8 cellular contexts compared by ENCODE assay signal in genomic region chr13:113153810-113154748, GRCh38. TPM values are rescaled to one million over a fixed set of nuclear protein-coding genes. Genes with fewer than 3 reads are reported as not detected.
A peak's percentile ranks its signal among the peaks of the same experiment; 100 is the strongest.
DNase-seq lines count a peak whose midpoint lies in the region; ATAC-seq, FAIRE-seq and TF ChIP-seq lines count a peak whose summit lies in the region.

No MANE protein-coding gene starts in this region.

- H2AFZ ChIP-seq in HepG2 (ENCODE audit: low read length), result no peak overlapping the region

- TF ChIP-seq RAD21 in HepG2 (CRISPR knock-in tag; IDR thresholded peaks at IDR 0.05), result no peak

- peaks cover 32% of the 10 kb centered on the region for H3K79me2 ChIP-seq in HepG2 (ENCODE audit: insufficient read depth, low read length)

- intact Hi-C loops in HepG2 (cut with micrococcal nuclease; ENCODE audit: unreplicated experiment), result no loop called here

- in situ Hi-C loops in HepG2 (cut with HindIII; ENCODE audit: extremely low pct_ligation_motif_present, low pct_unique_long_range_greater_than_20kb), result no loop called here

- FAIRE-seq in HepG2 (lab: Jason Lieb, UNC), result no peak

- DNase-seq in HFFc6, result peak; percentile 28
- peak; percentile 31 for DNase-seq in NCI-H2196 (lab: John Stamatoyannopoulos, UW; ENCODE audit: unreplicated experiment)
- peak; percentile 53 to 57 for DNase-seq in activated CD4-positive, alpha-beta T cell treated with anti-CD3 and anti-CD28 coated beads, Interleukin-2, amount 50 U/mL, for 48 hours
- peak; percentile 79 for DNase-seq in dermis blood vessel endothelial cell
- peak; percentile 49 for DNase-seq in HepG2 (ENCODE audit: low spot score)
- peak; percentile 71 for DNase-seq in stimulated activated CD4-positive, alpha-beta T cell treated with anti-CD3 and anti-CD28 coated beads, Interleukin-4, amount 100 ng/mL, for 1 hour

- peaks cover 17% of the 10 kb centered on the region for H3K4me1 ChIP-seq in ES-I3 (ENCODE audit: insufficient read depth, low read length)
- peaks cover 92% of the 10 kb centered on the region for H3K4me1 ChIP-seq in HepG2 (ENCODE audit: insufficient read depth, low read length)

- BruUV-seq in HepG2 (replicated peaks; lab: Mats Ljungman, UMichigan), result TSS peak; percentile 71

- TF ChIP-seq CTCF in HFFc6 (IDR thresholded peaks at IDR 0.05) (no peak), HepG2 (CRISPR knock-in tag; IDR thresholded peaks at IDR 0.05) (no peak)

- peak in 1 of 2 experiments; percentile 88; a peak in 2 of 4 replicates for TF ChIP-seq POLR2A in HepG2 (IDR thresholded peaks at IDR 0.05; ENCODE audit: insufficient read depth in 1 of 2, low read depth in 2 of 2, low read length in 2 of 2)

- no peaks in the 10 kb centered on the region for H3K36me3 ChIP-seq in ES-I3 (ENCODE audit: insufficient read depth, low read length)
- peaks cover 0 to 2% of the 10 kb centered on the region in 2 experiments; a peak in 2 of 5 replicates for H3K36me3 ChIP-seq in HepG2 (replicated peaks in 1 of 2; ENCODE audit: control insufficient read depth in 1 of 2, insufficient read depth in 2 of 2, low read length in 2 of 2)

- H3K27ac Mint-ChIP-seq in HFFc6, result peak overlapping the region; percentile 66

- 13% methylated on average over 31 of the region's 76 CpGs for WGBS in HepG2 (ENCODE audit: low lambda C conversion rate)

- peak; percentile 30; the same call in 2 of the 3 replicates for ATAC-seq in HepG2
- no peak for ATAC-seq in HG02840 (IDR thresholded peaks at IDR 0.05; ENCODE audit: low FRiP score, unreplicated experiment)

- no peaks in the 10 kb centered on the region for H4K20me1 ChIP-seq in HepG2 (ENCODE audit: insufficient read depth, low read length)

- H3K36me3 Mint-ChIP-seq in HFFc6 (ENCODE audit: low read depth), result peaks cover 9% of the 10 kb centered on the region

- H3K9ac ChIP-seq in ES-I3 (ENCODE audit: low read depth, low read length) (peak overlapping the region; percentile 55), HepG2 (ENCODE audit: insufficient read depth, low read depth, low read length) (peak overlapping the region; percentile 93)

- no peaks in the 10 kb centered on the region; the same call in 1 of the 2 replicates for H3K9me3 Mint-ChIP-seq in HFFc6

- H3K4me2 ChIP-seq in HepG2 (ENCODE audit: low read depth, low read length), result peak overlapping the region; percentile 88

- CTCF ChIA-PET in HepG2 (lab: Yijun Ruan, JAX; ENCODE audit: low intra/inter-chr PET ratio, low total read pairs), result no interaction called here

- peak overlapping the region; percentile 69 to 81 (median 76) for H3K4me3 ChIP-seq in HepG2 (replicated peaks in 1 of 3; ENCODE audit: insufficient read depth in 1 of 3, low read depth in 2 of 3, low read length in 3 of 3)

- H3K27ac ChIP-seq in HepG2 (ENCODE audit: extremely low read length, insufficient read depth, low read length), result peak overlapping the region; percentile 92

- TF ChIP-seq EP300 in HepG2 (IDR thresholded peaks at IDR 0.05; ENCODE audit: low read depth in 2 of 2, low read length in 2 of 2) (no peak), HepG2 (CRISPR knock-in tag; IDR thresholded peaks at IDR 0.05; ENCODE audit: borderline replicate concordance) (no peak)

- H3K9me3 ChIP-seq in ES-I3 (ENCODE audit: control insufficient read depth, insufficient read depth, low read length) (no peaks in the 10 kb centered on the region), HepG2 (ENCODE audit: low read length) (0 out of 2 replicates have a peak, but pooled peaks cover 5% of the 10 kb centered on the region)

- no peaks in the 10 kb centered on the region for H3K27me3 ChIP-seq in HepG2 (ENCODE audit: control insufficient read depth in 1 of 2, insufficient read depth in 2 of 2, low read length in 2 of 2)

- peaks cover 27% of the 10 kb centered on the region for H3K4me1 Mint-ChIP-seq in HFFc6 (ENCODE audit: low read depth)

- H3K27me3 Mint-ChIP-seq in HFFc6 (ENCODE audit: insufficient read depth), result peaks cover 7% of the 10 kb centered on the region

- POLR2A ChIA-PET in HepG2 (lab: Yijun Ruan, JAX), result interaction anchor here (0.8 to 2.1 kb wide), 4 partner anchors 27 to 55 kb away, joined by 3 to 18 read pairs (median 10); partner anchors contain the start of genes CUL4A, F10 and PCID2

- H3K4me3 Mint-ChIP-seq in HFFc6, result peak overlapping the region; percentile 79

RNA-seq across cellular contexts. Expression of gene PROZ, which starts 4.4 kb away (rescaled TPM):
- total RNA-seq in HFFc6 (2021; fragmentation: NEBNext Ultra II Directional; extraction: Animal tissue kit (Norgen Biotek cat#: 25700)), result not detected
- total RNA-seq in dermis blood vessel endothelial cell, result 0.17 TPM in 1 of 2 replicates, not detected in the other
- total RNA-seq in HepG2 (2016; rRNA removed; fragmentation: Illumina TruSeq; extraction: Trizol), result 2.1 and 5.6 TPM in 2 replicates
- total RNA-seq in HepG2 (2016; cell fraction: cytosol; rRNA removed; fragmentation: Illumina TruSeq; extraction: Trizol; ENCODE audit: low read depth), result 0.20 and 0.35 TPM in 2 replicates
- 1.9 and 5.3 TPM in 2 replicates for total RNA-seq in HepG2 (2016; cell fraction: insoluble cytoplasmic fraction; rRNA removed; fragmentation: Illumina TruSeq; extraction: Trizol)
- total RNA-seq in HepG2 (2016; cell fraction: membrane; rRNA removed; fragmentation: Illumina TruSeq; extraction: Trizol), result 0.62 and 0.93 TPM in 2 replicates
- 3.0 and 4.0 TPM in 2 replicates for total RNA-seq in HepG2 (2016; cell fraction: nucleus; rRNA removed; fragmentation: Illumina TruSeq; extraction: Trizol)
- 22.5 and 26.1 TPM in 2 replicates for polyA plus RNA-seq in HepG2 (2011; rRNA removed)
- polyA plus RNA-seq in HepG2 (2011; cell fraction: cytosol; rRNA removed), result 14.4 and 16.0 TPM in 2 replicates
- 45.5 and 49.7 TPM in 2 replicates for polyA plus RNA-seq in HepG2 (2011; cell fraction: nucleus; rRNA removed)
- 12.7 and 14.1 TPM in 2 replicates for polyA plus RNA-seq in HepG2 (2012)
- polyA plus RNA-seq in HepG2 (2016; cell fraction: cytosol; fragmentation: Illumina TruSeq; extraction: Trizol; ENCODE audit: low read depth), result 0.23 and 0.67 TPM in 2 replicates
- 1.6 and 2.1 TPM in 2 replicates for polyA plus RNA-seq in HepG2 (2016; cell fraction: insoluble cytoplasmic fraction; fragmentation: Illumina TruSeq; extraction: Trizol; ENCODE audit: low read depth)
- 0.70 and 0.93 TPM in 2 replicates for polyA plus RNA-seq in HepG2 (2016; cell fraction: membrane; fragmentation: Illumina TruSeq; extraction: Trizol; ENCODE audit: low read depth)
- polyA plus RNA-seq in HepG2 (2016; cell fraction: nucleus; fragmentation: Illumina TruSeq; extraction: Trizol; ENCODE audit: insufficient read depth, low read depth), result 10.7 and 11.6 TPM in 2 replicates
- 5.4 TPM in 1 of 2 replicates, not detected in the other for polyA minus RNA-seq in HepG2 (2011; rRNA and poly(A)+ RNA removed; ENCODE audit: low replicate concordance)
- polyA minus RNA-seq in HepG2 (2011; cell fraction: cytosol; rRNA and poly(A)+ RNA removed), result 4.9 and 8.4 TPM in 2 replicates
- 3.1 and 4.4 TPM in 2 replicates for polyA minus RNA-seq in HepG2 (2011; cell fraction: nucleus; rRNA and poly(A)+ RNA removed)

RNA-seq across cellular contexts. Expression of gene F10, which starts 31.5 kb away (rescaled TPM):
- 10 to 100 TPM; 10.2 to 21.3 (median 10.8) TPM for total RNA-seq in HFFc6 (2021; fragmentation: NEBNext Ultra II Directional; extraction: Animal tissue kit (Norgen Biotek cat#: 25700))
- total RNA-seq in dermis blood vessel endothelial cell (not detected in 2 replicates), HepG2 (2016; rRNA removed; fragmentation: Illumina TruSeq; extraction: Trizol) (19.9 and 58.4 TPM in 2 replicates)
- total RNA-seq in HepG2 (2016; cell fraction: cytosol; rRNA removed; fragmentation: Illumina TruSeq; extraction: Trizol; ENCODE audit: low read depth), result 11.2 and 12.3 TPM in 2 replicates
- total RNA-seq in HepG2 (2016; cell fraction: insoluble cytoplasmic fraction; rRNA removed; fragmentation: Illumina TruSeq; extraction: Trizol), result 18.9 and 61.6 TPM in 2 replicates
- 12.7 and 13.1 TPM in 2 replicates for total RNA-seq in HepG2 (2016; cell fraction: membrane; rRNA removed; fragmentation: Illumina TruSeq; extraction: Trizol)
- 43.8 and 53.5 TPM in 2 replicates for total RNA-seq in HepG2 (2016; cell fraction: nucleus; rRNA removed; fragmentation: Illumina TruSeq; extraction: Trizol)
- 237 and 317 TPM in 2 replicates for polyA plus RNA-seq in HepG2 (2011; rRNA removed)
- 277 and 280 TPM in 2 replicates for polyA plus RNA-seq in HepG2 (2011; cell fraction: cytosol; rRNA removed)
- 231 and 240 TPM in 2 replicates for polyA plus RNA-seq in HepG2 (2011; cell fraction: nucleus; rRNA removed)
- 150 and 219 TPM in 2 replicates for polyA plus RNA-seq in HepG2 (2012)
- 11.6 and 13.0 TPM in 2 replicates for polyA plus RNA-seq in HepG2 (2016; cell fraction: cytosol; fragmentation: Illumina TruSeq; extraction: Trizol; ENCODE audit: low read depth)
- 18.4 and 19.4 TPM in 2 replicates for polyA plus RNA-seq in HepG2 (2016; cell fraction: insoluble cytoplasmic fraction; fragmentation: Illumina TruSeq; extraction: Trizol; ENCODE audit: low read depth)
- 10.3 and 10.6 TPM in 2 replicates for polyA plus RNA-seq in HepG2 (2016; cell fraction: membrane; fragmentation: Illumina TruSeq; extraction: Trizol; ENCODE audit: low read depth)
- 82.4 and 83.6 TPM in 2 replicates for polyA plus RNA-seq in HepG2 (2016; cell fraction: nucleus; fragmentation: Illumina TruSeq; extraction: Trizol; ENCODE audit: insufficient read depth, low read depth)
- polyA minus RNA-seq in HepG2 (2011; rRNA and poly(A)+ RNA removed; ENCODE audit: low replicate concordance), result 117 TPM in 1 of 2 replicates, not detected in the other
- 61.5 and 79.5 TPM in 2 replicates for polyA minus RNA-seq in HepG2 (2011; cell fraction: cytosol; rRNA and poly(A)+ RNA removed)
- 44.3 and 53.6 TPM in 2 replicates for polyA minus RNA-seq in HepG2 (2011; cell fraction: nucleus; rRNA and poly(A)+ RNA removed)

RNA-seq across cellular contexts. Expression of gene F7, which starts 48.5 kb away (rescaled TPM):
- not detected for total RNA-seq in HFFc6 (2021; fragmentation: NEBNext Ultra II Directional; extraction: Animal tissue kit (Norgen Biotek cat#: 25700))
- total RNA-seq in dermis blood vessel endothelial cell (not detected in 2 replicates), HepG2 (2016; rRNA removed; fragmentation: Illumina TruSeq; extraction: Trizol) (7.2 and 12.6 TPM in 2 replicates)
- 0.61 and 0.71 TPM in 2 replicates for total RNA-seq in HepG2 (2016; cell fraction: cytosol; rRNA removed; fragmentation: Illumina TruSeq; extraction: Trizol; ENCODE audit: low read depth)
- total RNA-seq in HepG2 (2016; cell fraction: insoluble cytoplasmic fraction; rRNA removed; fragmentation: Illumina TruSeq; extraction: Trizol), result 6.7 and 12.9 TPM in 2 replicates
- total RNA-seq in HepG2 (2016; cell fraction: membrane; rRNA removed; fragmentation: Illumina TruSeq; extraction: Trizol), result 1.9 and 2.2 TPM in 2 replicates
- total RNA-seq in HepG2 (2016; cell fraction: nucleus; rRNA removed; fragmentation: Illumina TruSeq; extraction: Trizol), result 10.3 and 10.6 TPM in 2 replicates
- polyA plus RNA-seq in HepG2 (2011; rRNA removed), result 26.5 and 39.9 TPM in 2 replicates
- 21.7 and 26.2 TPM in 2 replicates for polyA plus RNA-seq in HepG2 (2011; cell fraction: cytosol; rRNA removed)
- polyA plus RNA-seq in HepG2 (2011; cell fraction: nucleus; rRNA removed), result 105 and 121 TPM in 2 replicates
- polyA plus RNA-seq in HepG2 (2012), result 45.9 and 52.4 TPM in 2 replicates
- 0.51 and 0.52 TPM in 2 replicates for polyA plus RNA-seq in HepG2 (2016; cell fraction: cytosol; fragmentation: Illumina TruSeq; extraction: Trizol; ENCODE audit: low read depth)
- polyA plus RNA-seq in HepG2 (2016; cell fraction: insoluble cytoplasmic fraction; fragmentation: Illumina TruSeq; extraction: Trizol; ENCODE audit: low read depth), result 7.0 and 7.3 TPM in 2 replicates
- 1.1 and 1.6 TPM in 2 replicates for polyA plus RNA-seq in HepG2 (2016; cell fraction: membrane; fragmentation: Illumina TruSeq; extraction: Trizol; ENCODE audit: low read depth)
- polyA plus RNA-seq in HepG2 (2016; cell fraction: nucleus; fragmentation: Illumina TruSeq; extraction: Trizol; ENCODE audit: insufficient read depth, low read depth), result 23.6 and 26.7 TPM in 2 replicates
- polyA minus RNA-seq in HepG2 (2011; rRNA and poly(A)+ RNA removed; ENCODE audit: low replicate concordance), result 43.0 TPM in 1 of 2 replicates, not detected in the other
- 8.7 and 12.9 TPM in 2 replicates for polyA minus RNA-seq in HepG2 (2011; cell fraction: cytosol; rRNA and poly(A)+ RNA removed)
- 14.7 and 15.7 TPM in 2 replicates for polyA minus RNA-seq in HepG2 (2011; cell fraction: nucleus; rRNA and poly(A)+ RNA removed)

RNA-seq across cellular contexts. Expression of gene PCID2, which starts 54.4 kb away (rescaled TPM):
- total RNA-seq in HFFc6 (2021; fragmentation: NEBNext Ultra II Directional; extraction: Animal tissue kit (Norgen Biotek cat#: 25700)), result 10 to 100 TPM; 59.1 to 72.5 (median 68.3) TPM
- total RNA-seq in dermis blood vessel endothelial cell (64.5 and 74.5 TPM in 2 replicates), HepG2 (2016; rRNA removed; fragmentation: Illumina TruSeq; extraction: Trizol) (65.0 and 76.4 TPM in 2 replicates)
- 16.3 and 17.9 TPM in 2 replicates for total RNA-seq in HepG2 (2016; cell fraction: cytosol; rRNA removed; fragmentation: Illumina TruSeq; extraction: Trizol; ENCODE audit: low read depth)
- total RNA-seq in HepG2 (2016; cell fraction: insoluble cytoplasmic fraction; rRNA removed; fragmentation: Illumina TruSeq; extraction: Trizol), result 67.6 and 78.5 TPM in 2 replicates
- total RNA-seq in HepG2 (2016; cell fraction: membrane; rRNA removed; fragmentation: Illumina TruSeq; extraction: Trizol), result 25.4 and 26.5 TPM in 2 replicates
- 58.5 and 66.9 TPM in 2 replicates for total RNA-seq in HepG2 (2016; cell fraction: nucleus; rRNA removed; fragmentation: Illumina TruSeq; extraction: Trizol)
- 104 and 111 TPM in 2 replicates for polyA plus RNA-seq in HepG2 (2011; rRNA removed)
- polyA plus RNA-seq in HepG2 (2011; cell fraction: cytosol; rRNA removed), result 47.7 and 57.2 TPM in 2 replicates
- polyA plus RNA-seq in HepG2 (2011; cell fraction: nucleus; rRNA removed), result 185 and 190 TPM in 2 replicates
- 56.8 and 63.4 TPM in 2 replicates for polyA plus RNA-seq in HepG2 (2012)
- 9.0 and 9.1 TPM in 2 replicates for polyA plus RNA-seq in HepG2 (2016; cell fraction: cytosol; fragmentation: Illumina TruSeq; extraction: Trizol; ENCODE audit: low read depth)
- polyA plus RNA-seq in HepG2 (2016; cell fraction: insoluble cytoplasmic fraction; fragmentation: Illumina TruSeq; extraction: Trizol; ENCODE audit: low read depth), result 68.7 and 72.7 TPM in 2 replicates
- 14.2 and 15.6 TPM in 2 replicates for polyA plus RNA-seq in HepG2 (2016; cell fraction: membrane; fragmentation: Illumina TruSeq; extraction: Trizol; ENCODE audit: low read depth)
- 89.2 and 96.9 TPM in 2 replicates for polyA plus RNA-seq in HepG2 (2016; cell fraction: nucleus; fragmentation: Illumina TruSeq; extraction: Trizol; ENCODE audit: insufficient read depth, low read depth)
- polyA minus RNA-seq in HepG2 (2011; rRNA and poly(A)+ RNA removed; ENCODE audit: low replicate concordance), result 52.5 and 174 TPM in 2 replicates
- 23.5 and 34.0 TPM in 2 replicates for polyA minus RNA-seq in HepG2 (2011; cell fraction: cytosol; rRNA and poly(A)+ RNA removed)
- 161 and 207 TPM in 2 replicates for polyA minus RNA-seq in HepG2 (2011; cell fraction: nucleus; rRNA and poly(A)+ RNA removed)

RNA-seq across cellular contexts. Expression of gene CUL4A, which starts 55.3 kb away (rescaled TPM):
- 100 to 1,000 TPM in 2 of 6 experiments, 10 to 100 TPM in 4; 90.5 to 104 (median 97.0) TPM for total RNA-seq in HFFc6 (2021; fragmentation: NEBNext Ultra II Directional; extraction: Animal tissue kit (Norgen Biotek cat#: 25700))
- total RNA-seq in dermis blood vessel endothelial cell (148 and 193 TPM in 2 replicates), HepG2 (2016; rRNA removed; fragmentation: Illumina TruSeq; extraction: Trizol) (75.3 and 95.5 TPM in 2 replicates)
- total RNA-seq in HepG2 (2016; cell fraction: cytosol; rRNA removed; fragmentation: Illumina TruSeq; extraction: Trizol; ENCODE audit: low read depth), result 28.8 and 32.0 TPM in 2 replicates
- total RNA-seq in HepG2 (2016; cell fraction: insoluble cytoplasmic fraction; rRNA removed; fragmentation: Illumina TruSeq; extraction: Trizol), result 69.1 and 83.4 TPM in 2 replicates
- 51.1 and 52.1 TPM in 2 replicates for total RNA-seq in HepG2 (2016; cell fraction: membrane; rRNA removed; fragmentation: Illumina TruSeq; extraction: Trizol)
- 55.3 and 56.2 TPM in 2 replicates for total RNA-seq in HepG2 (2016; cell fraction: nucleus; rRNA removed; fragmentation: Illumina TruSeq; extraction: Trizol)
- polyA plus RNA-seq in HepG2 (2011; rRNA removed), result 51.2 and 60.8 TPM in 2 replicates
- 42.4 and 43.4 TPM in 2 replicates for polyA plus RNA-seq in HepG2 (2011; cell fraction: cytosol; rRNA removed)
- 121 and 126 TPM in 2 replicates for polyA plus RNA-seq in HepG2 (2011; cell fraction: nucleus; rRNA removed)
- polyA plus RNA-seq in HepG2 (2012), result 72.5 and 74.5 TPM in 2 replicates
- 28.6 and 31.9 TPM in 2 replicates for polyA plus RNA-seq in HepG2 (2016; cell fraction: cytosol; fragmentation: Illumina TruSeq; extraction: Trizol; ENCODE audit: low read depth)
- polyA plus RNA-seq in HepG2 (2016; cell fraction: insoluble cytoplasmic fraction; fragmentation: Illumina TruSeq; extraction: Trizol; ENCODE audit: low read depth), result 70.4 and 80.3 TPM in 2 replicates
- 28.8 and 29.9 TPM in 2 replicates for polyA plus RNA-seq in HepG2 (2016; cell fraction: membrane; fragmentation: Illumina TruSeq; extraction: Trizol; ENCODE audit: low read depth)
- 99.2 and 101 TPM in 2 replicates for polyA plus RNA-seq in HepG2 (2016; cell fraction: nucleus; fragmentation: Illumina TruSeq; extraction: Trizol; ENCODE audit: insufficient read depth, low read depth)
- polyA minus RNA-seq in HepG2 (2011; rRNA and poly(A)+ RNA removed; ENCODE audit: low replicate concordance), result 93.3 and 188 TPM in 2 replicates
- polyA minus RNA-seq in HepG2 (2011; cell fraction: cytosol; rRNA and poly(A)+ RNA removed), result 29.4 and 37.2 TPM in 2 replicates
- 74.4 and 75.7 TPM in 2 replicates for polyA minus RNA-seq in HepG2 (2011; cell fraction: nucleus; rRNA and poly(A)+ RNA removed)

Comparison
In these comparisons a context has a peak if more than half of its experiments do, and no peak if none do; other contexts are left out.
1. DNase-seq: peak in every context shown above with its lines; median percentile 79 in dermis blood vessel endothelial cell; 71 in stimulated activated CD4-positive, alpha-beta T cell treated with anti-CD3 and anti-CD28 coated beads, Interleukin-4, amount 100 ng/mL, for 1 hour; 55 in activated CD4-positive, alpha-beta T cell treated with anti-CD3 and anti-CD28 coated beads, Interleukin-2, amount 50 U/mL, for 48 hours; 49 in HepG2; 31 in NCI-H2196; 28 in HFFc6.
2. RNA of gene F10, which starts 31.5 kb away (total RNA-seq): 11.2 to 61.6 TPM in HepG2 and 10.2 to 21.3 TPM in HFFc6; not detected in dermis blood vessel endothelial cell; every median in the first group is over 10 times any median in the second.